Comparison of ENCODE assay signal across 8 cellular contexts in the genomic region with DNA sequence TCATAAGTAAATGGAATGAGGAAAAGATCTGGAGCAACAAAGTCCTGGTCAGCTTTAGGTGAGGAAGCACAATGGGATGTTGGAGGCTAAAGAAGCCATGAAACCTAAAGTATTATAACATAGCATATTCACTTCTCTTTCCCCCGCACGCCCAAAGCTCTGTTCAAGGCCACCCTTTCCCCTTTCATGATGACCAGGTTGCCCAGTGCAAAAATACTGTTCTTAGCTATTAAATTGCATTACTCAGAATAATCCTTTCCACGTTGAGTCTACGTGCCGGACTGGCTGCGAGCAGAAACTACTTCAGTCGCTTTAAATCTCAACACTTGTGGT. TPM values are rescaled to one million over a fixed set of nuclear protein-coding genes. Genes with fewer than 3 reads are reported as not detected.
DNase-seq lines count a peak whose midpoint lies in the region; ATAC-seq and TF ChIP-seq lines count a peak whose summit lies in the region.

No MANE protein-coding gene starts in this region.

- peak overlapping the region; percentile 96 for H3K27ac ChIP-seq in H9 (ENCODE audit: insufficient read length, low read depth, low read length)
- peak overlapping the region; percentile 57 for H3K27ac ChIP-seq in right cardiac atrium (ENCODE audit: low read length)
- H3K27ac ChIP-seq in smooth muscle cell (ENCODE audit: low read depth): peak overlapping the region; percentile 63

- no CpG with 5 or more reads among the region's 7 CpGs for WGBS in H9 (ENCODE audit: extremely low coverage, insufficient read length, low lambda C conversion rate)
- 4% methylated on average over 7 of the region's 7 CpGs for WGBS in right cardiac atrium
- 11% methylated on average over 7 of the region's 7 CpGs for WGBS in smooth muscle cell (ENCODE audit: low lambda C conversion rate)

- H3K79me1 ChIP-seq in H9 (ENCODE audit: insufficient read depth, low read depth, low read length, poor library complexity, severe bottlenecking): no peaks in the 10 kb centered on the region

- H3K23me2 ChIP-seq in H9 (ENCODE audit: insufficient read length, low read depth, low read length, poor library complexity, severe bottlenecking): peaks cover 17% of the 10 kb centered on the region

- H3K9me3 ChIP-seq in H9 (ENCODE audit: control insufficient read depth, low read depth, low read length): no peaks in the 10 kb centered on the region
- H3K9me3 ChIP-seq in right cardiac atrium (ENCODE audit: control insufficient read depth, low read length): no peaks in the 10 kb centered on the region
- H3K9me3 ChIP-seq in smooth muscle cell (replicated peaks; ENCODE audit: low read depth): no peaks in the 10 kb centered on the region

- no peak for ATAC-seq in right cardiac atrium
- no peak for ATAC-seq in GM21619 (IDR thresholded peaks at IDR 0.05; ENCODE audit: unreplicated experiment)

- peak overlapping the region; percentile 32 for H3K18ac ChIP-seq in H9 (ENCODE audit: insufficient read length, low read depth, low read length)

- H3K79me2 ChIP-seq in H9 (ENCODE audit: insufficient read depth, low read length) (no peaks in the 10 kb centered on the region), smooth muscle cell (ENCODE audit: low read depth) (peaks cover 5% of the 10 kb centered on the region)

- H3K4me1 ChIP-seq in H9 (ENCODE audit: insufficient read depth, low read length): peaks cover 10% of the 10 kb centered on the region
- peaks cover 9% of the 10 kb centered on the region for H3K4me1 ChIP-seq in right cardiac atrium (ENCODE audit: control insufficient read depth, insufficient read depth, low read length)
- peaks cover 37% of the 10 kb centered on the region for H3K4me1 ChIP-seq in smooth muscle cell (ENCODE audit: low read depth)

- peak overlapping the region; percentile 91; the same call in 1 of the 2 replicates for H3K14ac ChIP-seq in H9 (ENCODE audit: insufficient read depth, low read length)

- no peak overlapping the region for H4K8ac ChIP-seq in H9 (replicated peaks; ENCODE audit: insufficient read length, low read depth, low read length)

- no peaks in the 10 kb centered on the region for H3K36me3 ChIP-seq in smooth muscle cell (ENCODE audit: low read depth)

- H4K20me1 ChIP-seq in H9 (ENCODE audit: control insufficient read depth, insufficient read depth, insufficient read length) (no peaks in the 10 kb centered on the region), smooth muscle cell (ENCODE audit: low read depth) (peaks cover 33% of the 10 kb centered on the region)

- H2AK5ac ChIP-seq in H9 (ENCODE audit: insufficient read length, low read length): no peak overlapping the region

- no peak overlapping the region for H2BK120ac ChIP-seq in H9 (ENCODE audit: low read depth, low read length, poor library complexity, severe bottlenecking)

- no peak overlapping the region; the same call in 1 of the 2 replicates for H3K4ac ChIP-seq in H9 (ENCODE audit: low read depth, low read length)

- H3T11ph ChIP-seq in H9 (ENCODE audit: low read length): no peak overlapping the region

- H2BK20ac ChIP-seq in H9 (ENCODE audit: low read depth, low read length, poor library complexity, severe bottlenecking): no peak overlapping the region

- no peaks in the 10 kb centered on the region for H3K9me3 Mint-ChIP-seq in H9

- H3K27ac Mint-ChIP-seq in H9: peak overlapping the region; percentile 97 to 99 (median 98); a peak in 6 of 7 replicates

- no peak overlapping the region for H2BK12ac ChIP-seq in H9 (ENCODE audit: insufficient read length, low read depth, low read length)

- H2BK15ac ChIP-seq in H9 (ENCODE audit: low read depth, low read length): no peak overlapping the region

- no peak overlapping the region for H3K23ac ChIP-seq in H9 (ENCODE audit: insufficient read length, low read depth, low read length)

- no peak overlapping the region for H2BK5ac ChIP-seq in H9 (ENCODE audit: insufficient read length, low read length)

- DNase-seq in H9 (no peak), right cardiac atrium (no peak), smooth muscle cell (lab: John Stamatoyannopoulos, UW; ENCODE audit: unreplicated experiment) (no peak), NCI-H774 (lab: John Stamatoyannopoulos, UW) (no peak), NAMALWA (ENCODE audit: low spot score) (no peak)
- no peak for DNase-seq in activated CD4-positive, CD25-positive, alpha-beta regulatory T cell treated with anti-CD3 and anti-CD28 coated beads, Interleukin-2, amount 50 U/mL, for 72 hours

- intact Hi-C loops in right cardiac atrium (cut with DNase I): loop anchor here (2.0 to 10.0 kb wide), 4 partner anchors 37 to 131 kb away; no protein-coding TSS in a partner anchor

- TF ChIP-seq CTCF in H9 (conservative IDR thresholded peaks at IDR 0.05): no peak
- TF ChIP-seq CTCF in WI38 (IDR thresholded peaks at IDR 0.05; ENCODE audit: low read depth, low read length): no peak
- no peak for TF ChIP-seq CTCF in smooth muscle cell (IDR thresholded peaks at IDR 0.05; ENCODE audit: borderline replicate concordance, insufficient read depth, poor library complexity, severe bottlenecking)

- H3K4me3 ChIP-seq in WI38 (ENCODE audit: low read depth, low read length): peak overlapping the region; percentile 75
- peak overlapping the region; percentile 31 for H3K4me3 ChIP-seq in right cardiac atrium (ENCODE audit: low read length)
- H3K4me3 ChIP-seq in smooth muscle cell: peak overlapping the region; percentile 64

- H2AFZ ChIP-seq in H9 (ENCODE audit: low read length) (no peak overlapping the region), smooth muscle cell (ENCODE audit: low read depth) (peak overlapping the region; percentile 27)

- H3K27me3 Mint-ChIP-seq in H9 (ENCODE audit: low read depth): no peaks in the 10 kb centered on the region; the same call in 1 of the 2 replicates

- peak overlapping the region; percentile 79 to 92 for H3K4me3 Mint-ChIP-seq in H9

- H3K27me3 ChIP-seq in H9 (ENCODE audit: insufficient read depth, low read length) (no peaks in the 10 kb centered on the region), right cardiac atrium (ENCODE audit: control insufficient read depth, insufficient read depth) (no peaks in the 10 kb centered on the region), smooth muscle cell (ENCODE audit: low read depth) (no peaks in the 10 kb centered on the region)

- H3K4me1 Mint-ChIP-seq in H9: peaks cover 40 to 44% of the 10 kb centered on the region in 2 experiments

- H4K91ac ChIP-seq in H9 (ENCODE audit: insufficient read length, low read depth, low read length): no peak overlapping the region

- peak overlapping the region; percentile 73 for H4K5ac ChIP-seq in H9 (ENCODE audit: insufficient read length, low read depth, low read length)

- no peak overlapping the region for H3K56ac ChIP-seq in H9 (ENCODE audit: insufficient read length, low read depth, low read length)

- H3F3A ChIP-seq in smooth muscle cell (ENCODE audit: low read depth): peaks cover 30% of the 10 kb centered on the region

- peak overlapping the region; percentile 67 for H3K9ac ChIP-seq in H9 (ENCODE audit: extremely low read depth, insufficient read length, low read length)
- H3K9ac ChIP-seq in smooth muscle cell (ENCODE audit: low read depth): peak overlapping the region; percentile 63

- H3K4me2 ChIP-seq in H9 (ENCODE audit: insufficient read depth, insufficient read length, low read length): peak overlapping the region; percentile 97
- peak overlapping the region; percentile 88 for H3K4me2 ChIP-seq in smooth muscle cell

- H3K36me3 Mint-ChIP-seq in H9 (ENCODE audit: insufficient read depth in 1 of 3, low read depth in 3 of 3): no peaks in the 10 kb centered on the region; a peak in 2 of 7 replicates

RNA-seq across cellular contexts. Expression of gene MAPKBP1, which starts 0.6 kb away (rescaled TPM):
- total RNA-seq in H9 (2021) (10.0 and 13.7 TPM in 2 replicates), right cardiac atrium (10 to 100 TPM; 16.0 to 20.4 (median 19.2) TPM), smooth muscle cell (9.0 and 10.7 TPM in 2 replicates)
- polyA plus RNA-seq in right cardiac atrium (11.2 TPM), smooth muscle cell (6.6 and 9.3 TPM in 2 replicates)

RNA-seq across cellular contexts. Expression of gene JMJD7, which starts 54.2 kb away (rescaled TPM):
- total RNA-seq in H9 (2021): 13.3 and 14.3 TPM in 2 replicates
- total RNA-seq in right cardiac atrium: 10 to 100 TPM in 3 of 4 donors, 1 to 10 TPM in 1; 8.5 to 17.2 (median 16.2) TPM
- polyA plus RNA-seq in right cardiac atrium: 16.5 TPM
- total RNA-seq in smooth muscle cell: 5.0 TPM in 1 of 2 replicates, not detected in the other
- 3.3 and 7.8 TPM in 2 replicates for polyA plus RNA-seq in smooth muscle cell
